In genomic region chr1:197786280-197786679, GRCh38 we compare ENCODE assay signal across 17 cellular contexts. TPM values are rescaled to one million over a fixed set of nuclear protein-coding genes. Genes with fewer than 3 reads are reported as not detected.
A peak's percentile ranks its signal among the peaks of the same experiment; 100 is the strongest.
DNase-seq lines count a peak whose midpoint lies in the region; ATAC-seq, FAIRE-seq and TF ChIP-seq lines count a peak whose summit lies in the region.
"Had no signal": no experiment of that assay in that cellular context is flagged by ENCODE, and none has a peak within 500 bp of the region (broad histone marks: within the 10 kb centered on the region; RNA-seq: fewer than 3 reads in every experiment).

No MANE protein-coding gene starts in this region.

- H4K20me1 ChIP-seq in smooth muscle cell (ENCODE audit: low read depth) (no peaks in the 10 kb centered on the region), GM23338 (replicated peaks; ENCODE audit: insufficient read depth) (no peaks in the 10 kb centered on the region)

- H3K36me3 ChIP-seq in smooth muscle cell (ENCODE audit: low read depth): no peaks in the 10 kb centered on the region
- H3K36me3 ChIP-seq in pancreas: no peaks in the 10 kb centered on the region
- H3K36me3 ChIP-seq in GM23338 (ENCODE audit: insufficient read depth): no peaks in the 10 kb centered on the region

- H3K4me2 ChIP-seq in smooth muscle cell (peak overlapping the region; percentile 26), GM23338 (no peak overlapping the region)

- FAIRE-seq in pancreas (lab: Jason Lieb, UNC): no peak
- FAIRE-seq: GM12878, GM18507, H54 had no signal

- no peak overlapping the region for H3K9ac ChIP-seq in smooth muscle cell (ENCODE audit: low read depth)

- no peaks in the 10 kb centered on the region for H3K27me3 Mint-ChIP-seq in activated T-cell treated with anti-CD3 and anti-CD28 coated beads, Interleukin-2, amount 50 U/mL, for 72 hours (ENCODE audit: low read depth)
- peaks cover 2% of the 10 kb centered on the region for H3K27me3 Mint-ChIP-seq in GM23338 (ENCODE audit: insufficient read depth, low read depth, poor library complexity)
- H3K27me3 Mint-ChIP-seq: IgD-negative memory B cell had no signal

- H3K9me3 ChIP-seq in smooth muscle cell (replicated peaks; ENCODE audit: low read depth) (no peaks in the 10 kb centered on the region), pancreas (no peaks in the 10 kb centered on the region)

- H3K36me3 Mint-ChIP-seq in activated T-cell treated with anti-CD3 and anti-CD28 coated beads, Interleukin-2, amount 50 U/mL, for 72 hours (ENCODE audit: insufficient read depth in 2 of 2): no peaks in the 10 kb centered on the region
- no peaks in the 10 kb centered on the region for H3K36me3 Mint-ChIP-seq in GM23338 (ENCODE audit: low read depth)
- H3K36me3 Mint-ChIP-seq: CD14-positive monocyte; CD8-positive, alpha-beta T cell; IgD-negative memory B cell had no signal

- H3F3A ChIP-seq in smooth muscle cell (ENCODE audit: low read depth): peaks cover 28% of the 10 kb centered on the region
- H3F3A ChIP-seq in GM23338 (replicated peaks; ENCODE audit: low read depth): no peaks in the 10 kb centered on the region

- H2AFZ ChIP-seq in smooth muscle cell (ENCODE audit: low read depth): no peak overlapping the region
- no peak overlapping the region for H2AFZ ChIP-seq in GM23338

- no peaks in the 10 kb centered on the region for H3K79me2 ChIP-seq in smooth muscle cell (ENCODE audit: low read depth)
- H3K79me2 ChIP-seq in GM23338 (replicated peaks; ENCODE audit: insufficient read depth): no peaks in the 10 kb centered on the region

- no peak overlapping the region for H3K4me3 ChIP-seq in epithelial cell of esophagus (ENCODE audit: low read length)
- no peak overlapping the region for H3K4me3 ChIP-seq in smooth muscle cell
- H3K4me3 ChIP-seq in pancreas: no peak overlapping the region
- H3K4me3 ChIP-seq in GM23338: no peak overlapping the region
- H3K4me3 ChIP-seq: GM12878 had no signal

- intact Hi-C loops in pancreas (cut with DNase I): no loop called here

- H3K27me3 ChIP-seq in smooth muscle cell (ENCODE audit: low read depth) (no peaks in the 10 kb centered on the region), pancreas (no peaks in the 10 kb centered on the region), GM23338 (ENCODE audit: insufficient read depth) (no peaks in the 10 kb centered on the region)

- 94% methylated on average over 1 of the region's 1 CpG for WGBS in smooth muscle cell (ENCODE audit: low lambda C conversion rate)
- 93 to 97% methylated on average over 1 of the region's 1 CpG for whole genome bisulfite sequencing in pancreas, 2 donors

- H3K9me3 Mint-ChIP-seq in activated T-cell treated with anti-CD3 and anti-CD28 coated beads, Interleukin-2, amount 50 U/mL, for 72 hours: no peaks in the 10 kb centered on the region
- H3K9me3 Mint-ChIP-seq in GM23338: no peaks in the 10 kb centered on the region
- H3K9me3 Mint-ChIP-seq: CD8-positive, alpha-beta T cell; IgD-negative memory B cell had no signal

- no peak for DNase-seq in activated T-cell treated with anti-CD3 and anti-CD28 coated beads, Interleukin-2, amount 50 U/mL, for 72 hours
- no peak for DNase-seq in activated T-cell treated with anti-CD3 and anti-CD28 coated beads, Interleukin-2, amount 50 U/mL, for 1 hour
- DNase-seq in M059J (ENCODE audit: low read depth): peak; percentile 50
- DNase-seq in epithelial cell of esophagus (ENCODE audit: low read depth): peak; percentile 72
- no peak for DNase-seq in smooth muscle cell (lab: John Stamatoyannopoulos, UW; ENCODE audit: unreplicated experiment)
- DNase-seq in pancreas: no peak
- DNase-seq in GM23338 (ENCODE audit: low spot score): no peak
- DNase-seq: CD8-positive, alpha-beta T cell; COR-L47 had no signal

- H3K4me1 ChIP-seq in smooth muscle cell (ENCODE audit: low read depth) (peaks cover 5% of the 10 kb centered on the region), pancreas (peaks cover 0 to 7% (median 0%) of the 10 kb centered on the region in 3 donors), GM23338 (ENCODE audit: insufficient read depth) (no peaks in the 10 kb centered on the region)

- no peak for ATAC-seq in activated T-cell treated with anti-CD3 and anti-CD28 coated beads, Interleukin-2, amount 50 U/mL, for 72 hours (replicated peaks in 1 of 2)
- no peak for ATAC-seq in GM21717 (IDR thresholded peaks at IDR 0.05; ENCODE audit: unreplicated experiment)
- no peak for ATAC-seq in pancreas
- no peak for ATAC-seq in GM23338
- ATAC-seq: CD8-positive, alpha-beta T cell; GM12878; HCT116 had no signal

- H3K9me2 ChIP-seq in GM23338 (ENCODE audit: insufficient read depth): 0 out of 2 replicates have a peak, but pooled peaks cover 6% of the 10 kb centered on the region

- no peak overlapping the region for H3K4me3 Mint-ChIP-seq in activated T-cell treated with anti-CD3 and anti-CD28 coated beads, Interleukin-2, amount 50 U/mL, for 72 hours
- H3K4me3 Mint-ChIP-seq in GM23338: no peak overlapping the region
- H3K4me3 Mint-ChIP-seq: CD14-positive monocyte; CD8-positive, alpha-beta T cell; IgD-negative memory B cell had no signal

- peak overlapping the region; percentile 67 for H3K27ac ChIP-seq in smooth muscle cell (ENCODE audit: low read depth)
- no peak overlapping the region for H3K27ac ChIP-seq in pancreas
- H3K27ac ChIP-seq in GM23338 (ENCODE audit: low read depth): no peak overlapping the region
- H3K27ac ChIP-seq: 22Rv1 had no signal

- no peaks in the 10 kb centered on the region for H3K4me1 Mint-ChIP-seq in activated T-cell treated with anti-CD3 and anti-CD28 coated beads, Interleukin-2, amount 50 U/mL, for 72 hours (ENCODE audit: low read depth)
- H3K4me1 Mint-ChIP-seq in GM23338: no peaks in the 10 kb centered on the region

- TF ChIP-seq CTCF in epithelial cell of esophagus (IDR thresholded peaks at IDR 0.05; ENCODE audit: insufficient read depth, low read depth, low read length, missing control alignments) (no peak), smooth muscle cell (IDR thresholded peaks at IDR 0.05; ENCODE audit: borderline replicate concordance, insufficient read depth, poor library complexity, severe bottlenecking) (no peak), pancreas (IDR thresholded peaks at IDR 0.05) (no peak), GM23338 (conservative IDR thresholded peaks at IDR 0.05; ENCODE audit: low read depth in 2 of 2) (no peak)

- peak overlapping the region; percentile 16 for H3K27ac Mint-ChIP-seq in activated T-cell treated with anti-CD3 and anti-CD28 coated beads, Interleukin-2, amount 50 U/mL, for 72 hours
- no peak overlapping the region for H3K27ac Mint-ChIP-seq in GM23338
- H3K27ac Mint-ChIP-seq: CD14-positive monocyte; CD8-positive, alpha-beta T cell; IgD-negative memory B cell had no signal

TF ChIP-seq in GM23338, 12 proteins besides CTCF, POLR2A, EP300 and RAD21:
- no peak for TF ChIP-seq EZH2 (IDR thresholded peaks at IDR 0.05; ENCODE audit: low read depth, unreplicated experiment)

RNA-seq across cellular contexts. Expression of gene DENND1B, which starts 11.0 kb away (rescaled TPM):
- total RNA-seq in activated T-cell treated with anti-CD3 and anti-CD28 coated beads, Interleukin-2, amount 50 U/mL, for 72 hours: 10 to 100 TPM; 17.7 to 19.9 TPM
- total RNA-seq in M059J (2014; rRNA removed; shearing (Covaris generic)): 13.6 and 17.0 TPM in 2 replicates
- total RNA-seq in smooth muscle cell: 22.0 and 43.2 TPM in 2 replicates
- 7.5 and 8.7 TPM in 2 replicates for polyA plus RNA-seq in smooth muscle cell
- 10 to 100 TPM in 5 of 6 donors, 1 to 10 TPM in 1; 8.3 to 16.8 (median 11.6) TPM for total RNA-seq in pancreas
- 1 to 10 TPM; 3.1 to 3.9 TPM for polyA plus RNA-seq in pancreas
- 5.2 and 6.1 TPM in 2 replicates for total RNA-seq in GM23338 (2014; rRNA removed; shearing (Covaris generic))
- 3.0 and 4.3 TPM in 2 replicates for polyA plus RNA-seq in GM23338 (2016; fragmentation: Nextera tagmentation; extraction: Ambion mirVana)

Comparison
In these comparisons a context has a peak if more than half of its experiments do, and no peak if none do; other contexts are left out.
1. DNase-seq: peak in M059J (single experiment) and epithelial cell of esophagus (single experiment); none in activated T-cell treated with anti-CD3 and anti-CD28 coated beads, Interleukin-2, amount 50 U/mL, for 72 hours (0 of 2), activated T-cell treated with anti-CD3 and anti-CD28 coated beads, Interleukin-2, amount 50 U/mL, for 1 hour (single experiment), smooth muscle cell (single experiment), pancreas (0 of 6) and GM23338 (single experiment).